In genomic region chr7:26508481-26508880, GRCh38 we compare ENCODE assay signal across 20 cellular contexts.
A peak's percentile ranks its signal among the peaks of the same experiment; 100 is the strongest.
DNase-seq lines count a peak whose midpoint lies in the region; ATAC-seq, FAIRE-seq and TF ChIP-seq lines count a peak whose summit lies in the region.
"Had no signal": no experiment of that assay in that cellular context is flagged by ENCODE, and none has a peak within 500 bp of the region (broad histone marks: within the 10 kb centered on the region; RNA-seq: fewer than 3 reads in every experiment).

No MANE protein-coding gene starts in this region.

- no peak for ATAC-seq in activated CD8-positive, alpha-beta memory T cell treated with anti-CD3 and anti-CD28 coated beads, Interleukin-2, amount 10 ng/mL, durations not matched to agents 7 days and 5 days
- no peak for ATAC-seq in HG02973 (IDR thresholded peaks at IDR 0.05; ENCODE audit: unreplicated experiment)
- ATAC-seq: A549; activated CD8-positive, alpha-beta T cell treated with anti-CD3 and anti-CD28 coated beads, Interleukin-2, amount 10 ng/mL, durations not matched to agents 7 days and 5 days; heart right ventricle had no signal

- CTCF ChIA-PET in H1 (lab: Charles Lee; ENCODE audit: partially characterized antibody): interaction anchor here (0.6 to 2.1 kb wide), 10 partner anchors 12 to 159 kb away, joined by 3 to 8 read pairs (median 4); no protein-coding TSS in a partner anchor
- CTCF ChIA-PET in activated CD8-positive, alpha-beta memory T cell treated with anti-CD3 and anti-CD28 coated beads, Interleukin-2, amount 10 ng/mL, durations not matched to agents 7 days and 5 days (lab: Charles Lee): no interaction called here

- H4K8ac ChIP-seq in H1 (ENCODE audit: extremely low read depth, insufficient read depth, low read length): no peak overlapping the region

- H2BK5ac ChIP-seq in H1 (ENCODE audit: low read depth, low read length): no peak overlapping the region

- H3K18ac ChIP-seq in H1 (ENCODE audit: extremely low read depth, low read length): no peak overlapping the region

- no peaks in the 10 kb centered on the region; a peak in 1 of 7 replicates for H3K27me3 ChIP-seq in H1 (replicated peaks in 1 of 4; ENCODE audit: control insufficient read depth in 3 of 4, extremely low read depth in 1 of 4, insufficient read depth in 3 of 4, low read length in 3 of 4)
- H3K27me3 ChIP-seq: cardiac muscle cell, stomach had no signal

- H3K23me2 ChIP-seq in H1 (ENCODE audit: low read depth, low read length): no peaks in the 10 kb centered on the region

- peak; percentile 90 for DNase-seq in COR-L47 (lab: John Stamatoyannopoulos, UW)
- peak; percentile 88 for DNase-seq in NCI-H1417 treated with DMSO at 0.1 percent for 48 hours (lab: John Stamatoyannopoulos, UW)
- peak; percentile 95 for DNase-seq in NCI-H748 (lab: John Stamatoyannopoulos, UW; ENCODE audit: unreplicated experiment)
- no peak for DNase-seq in H1 (ENCODE audit: low read depth in 1 of 2, low spot score in 2 of 2)
- DNase-seq in activated CD8-positive, alpha-beta memory T cell treated with anti-CD3 and anti-CD28 coated beads, Interleukin-2, amount 10 ng/mL, durations not matched to agents 7 days and 5 days: no peak
- no peak for DNase-seq in midbrain (lab: John Stamatoyannopoulos, UW)
- DNase-seq in NCI-H1930 (lab: John Stamatoyannopoulos, UW): no peak
- DNase-seq: activated CD8-positive, alpha-beta T cell treated with anti-CD3 and anti-CD28 coated beads, Interleukin-2, amount 10 ng/mL, durations not matched to agents 7 days and 5 days; GM23248; heart right ventricle; islet precursor cell; NCI-H226; stomach; SW 1271 had no signal

- no peak overlapping the region for H4K91ac ChIP-seq in H1 (replicated peaks; ENCODE audit: insufficient read length, low read length)

- no peak overlapping the region for H4K5ac ChIP-seq in H1 (ENCODE audit: insufficient read length, low read depth, low read length)

- H2AK5ac ChIP-seq in H1 (ENCODE audit: low read depth, low read length): no peak overlapping the region

- no peaks in the 10 kb centered on the region for H4K20me1 ChIP-seq in H1 (replicated peaks in 1 of 2; ENCODE audit: control insufficient read depth in 1 of 2, insufficient read depth in 2 of 2, low read length in 2 of 2)

- H3K79me2 ChIP-seq in H1 (ENCODE audit: control insufficient read depth in 1 of 2, insufficient read depth in 2 of 2, low read length in 2 of 2): no peaks in the 10 kb centered on the region

- H3K4ac ChIP-seq in H1 (replicated peaks; ENCODE audit: insufficient read length, low read depth, low read length): no peak overlapping the region

- no peak overlapping the region for H2BK12ac ChIP-seq in H1 (ENCODE audit: low read depth, low read length)

- no peaks in the 10 kb centered on the region for H3K9me3 ChIP-seq in H1 (ENCODE audit: insufficient read depth in 2 of 2, low read depth in 1 of 2, low read length in 1 of 2)
- H3K9me3 ChIP-seq: A549, stomach had no signal

- H3K36me3 Mint-ChIP-seq in activated CD8-positive, alpha-beta memory T cell treated with anti-CD3 and anti-CD28 coated beads, Interleukin-2, amount 10 ng/mL, durations not matched to agents 7 days and 5 days: no peaks in the 10 kb centered on the region
- H3K36me3 Mint-ChIP-seq: CD14-positive monocyte, memory B cell had no signal

- no peak overlapping the region for H2BK20ac ChIP-seq in H1 (ENCODE audit: low read length)

- no peak overlapping the region for H3K27ac ChIP-seq in H1 (ENCODE audit: low read depth, low read length)
- H3K27ac ChIP-seq: A549, cardiac muscle cell, GM23248, heart right ventricle, stomach had no signal

- no peaks in the 10 kb centered on the region for H3K9me3 Mint-ChIP-seq in activated CD8-positive, alpha-beta memory T cell treated with anti-CD3 and anti-CD28 coated beads, Interleukin-2, amount 10 ng/mL, durations not matched to agents 7 days and 5 days (ENCODE audit: low read depth)
- H3K9me3 Mint-ChIP-seq: activated T-helper 1 cell treated with anti-CD3 and anti-CD28 coated beads, Interleukin-12 subunit alpha, Interleukin-12 subunit beta, Interleukin-2, Interleukin-4 antibody, amounts not matched to agents 30 ng/mL and 10 ng/mL and 1 ng/mL, durations not matched to agents 14 hours and 24 hours and 36 hours; memory B cell had no signal

- peaks cover 35% of the 10 kb centered on the region for H3K27me3 Mint-ChIP-seq in activated CD8-positive, alpha-beta memory T cell treated with anti-CD3 and anti-CD28 coated beads, Interleukin-2, amount 10 ng/mL, durations not matched to agents 7 days and 5 days

- H2AFZ ChIP-seq in H1 (ENCODE audit: low read length): no peak overlapping the region
- H2AFZ ChIP-seq: GM23248 had no signal

- TF ChIP-seq CTCF in H1 (IDR thresholded peaks at IDR 0.05; ENCODE audit: control extremely low read depth in 1 of 3, insufficient read depth in 1 of 3, low read depth in 1 of 3, low read length in 3 of 3): no peak

- no peak for FAIRE-seq in H1 (lab: Jason Lieb, UNC)
- FAIRE-seq: A549 had no signal

- no peak overlapping the region for H3K56ac ChIP-seq in H1 (replicated peaks; ENCODE audit: insufficient read length, low read depth, low read length)

- no peak overlapping the region for H3K23ac ChIP-seq in H1 (ENCODE audit: insufficient read length)

- H2BK15ac ChIP-seq in H1 (ENCODE audit: low read length): peak overlapping the region; percentile 29; the same call in 1 of the 2 replicates

- no peak overlapping the region for H3K4me3 ChIP-seq in H1 (ENCODE audit: extremely low read depth in 1 of 4, insufficient read depth in 2 of 4, low read depth in 3 of 4, low read length in 4 of 4)
- H3K4me3 ChIP-seq: A549, cardiac muscle cell, GM23248, heart right ventricle, stomach had no signal

- H3K9ac ChIP-seq in H1 (replicated peaks in 1 of 4; ENCODE audit: extremely low read depth in 1 of 4, low read depth in 3 of 4, low read length in 3 of 4): no peak overlapping the region
- H3K9ac ChIP-seq: GM23248 had no signal

- no peak overlapping the region for H2BK120ac ChIP-seq in H1 (replicated peaks; ENCODE audit: low read depth, low read length)

- TF ChIP-seq POLR2A in H1 (IDR thresholded peaks at IDR 0.05; ENCODE audit: control extremely low read depth in 1 of 2, low read depth in 2 of 2, low read length in 2 of 2): no peak

- H3K4me1 Mint-ChIP-seq in activated CD8-positive, alpha-beta memory T cell treated with anti-CD3 and anti-CD28 coated beads, Interleukin-2, amount 10 ng/mL, durations not matched to agents 7 days and 5 days: no peaks in the 10 kb centered on the region
- H3K4me1 Mint-ChIP-seq: memory B cell had no signal

- TF ChIP-seq EP300 in H1 (IDR thresholded peaks at IDR 0.05; ENCODE audit: borderline replicate concordance in 1 of 2, low read depth in 2 of 2, low read length in 2 of 2): no peak

- H3K14ac ChIP-seq in H1 (ENCODE audit: insufficient read length): no peak overlapping the region

- no peak overlapping the region for H3K27ac Mint-ChIP-seq in activated CD8-positive, alpha-beta memory T cell treated with anti-CD3 and anti-CD28 coated beads, Interleukin-2, amount 10 ng/mL, durations not matched to agents 7 days and 5 days
- H3K27ac Mint-ChIP-seq: activated CD8-positive, alpha-beta T cell treated with anti-CD3 and anti-CD28 coated beads, Interleukin-2, amount 10 ng/mL, durations not matched to agents 7 days and 5 days; activated T-helper 1 cell treated with anti-CD3 and anti-CD28 coated beads, Interleukin-12 subunit alpha, Interleukin-12 subunit beta, Interleukin-2, Interleukin-4 antibody, amounts not matched to agents 30 ng/mL and 10 ng/mL and 1 ng/mL, durations not matched to agents 14 hours and 24 hours and 36 hours; memory B cell had no signal

- H3K4me2 ChIP-seq in H1 (ENCODE audit: insufficient read depth in 1 of 2, low read depth in 2 of 2, low read length in 2 of 2): no peak overlapping the region
- H3K4me2 ChIP-seq: A549 had no signal

- no peak overlapping the region for H3K4me3 Mint-ChIP-seq in activated CD8-positive, alpha-beta memory T cell treated with anti-CD3 and anti-CD28 coated beads, Interleukin-2, amount 10 ng/mL, durations not matched to agents 7 days and 5 days
- H3K4me3 Mint-ChIP-seq: activated CD8-positive, alpha-beta T cell treated with anti-CD3 and anti-CD28 coated beads, Interleukin-2, amount 10 ng/mL, durations not matched to agents 7 days and 5 days; activated T-helper 1 cell treated with anti-CD3 and anti-CD28 coated beads, Interleukin-12 subunit alpha, Interleukin-12 subunit beta, Interleukin-2, Interleukin-4 antibody, amounts not matched to agents 30 ng/mL and 10 ng/mL and 1 ng/mL, durations not matched to agents 14 hours and 24 hours and 36 hours; CD14-positive monocyte; memory B cell had no signal

- H3K36me3 ChIP-seq in H1 (ENCODE audit: control insufficient read depth in 2 of 4, insufficient read depth in 4 of 4, low read length in 3 of 4): no peaks in the 10 kb centered on the region
- H3K36me3 ChIP-seq: cardiac muscle cell, heart right ventricle, stomach had no signal

- no peaks in the 10 kb centered on the region for H3K79me1 ChIP-seq in H1 (ENCODE audit: low read depth, low read length)

- WGBS in H1 (ENCODE audit: extremely low coverage in 1 of 2, insufficient coverage in 1 of 2, insufficient read length in 1 of 2, insufficient replicate concordance in 2 of 2, low coverage in 1 of 2, low lambda C conversion rate in 2 of 2, missing lambda C conversion rate in 1 of 2), 2 experiments: 86% methylated on average over 8 of the region's 8 CpGs; no CpG with 5 or more reads in 1 of the 2 experiments

- POLR2A ChIA-PET in H1 (lab: Charles Lee; ENCODE audit: partially characterized antibody): no interaction called here

- peaks cover 0 to 8% (median 2%) of the 10 kb centered on the region in 4 experiments; a peak in 2 of 7 replicates for H3K4me1 ChIP-seq in H1 (replicated peaks in 1 of 4; ENCODE audit: control insufficient read depth in 3 of 4, insufficient read depth in 4 of 4, low read length in 3 of 4)
- H3K4me1 ChIP-seq: A549, heart right ventricle had no signal

- TF ChIP-seq RAD21 in H1 (IDR thresholded peaks at IDR 0.05 in 1 of 2, conservative IDR thresholded peaks at IDR 0.05 in 1 of 2; ENCODE audit: low read depth in 2 of 2, low read length in 2 of 2): no peak

TF ChIP-seq in H1, 55 proteins besides CTCF, POLR2A, EP300 and RAD21 (continues in another document):
- no peak for TF ChIP-seq FOSL1 (IDR thresholded peaks at IDR 0.05; ENCODE audit: insufficient read depth, low read depth, low read length)
- TF ChIP-seq POU5F1 (IDR thresholded peaks at IDR 0.05; ENCODE audit: low read depth, low read length): no peak
- no peak for TF ChIP-seq TAF7 (optimal IDR thresholded peaks at IDR 0.05; ENCODE audit: borderline replicate concordance, low read depth, low read length)

Comparison
In these comparisons a context has a peak if more than half of its experiments do, and no peak if none do; other contexts are left out.
1. DNase-seq: peak in COR-L47 (single experiment), NCI-H1417 treated with DMSO at 0.1 percent for 48 hours (single experiment) and NCI-H748 (single experiment); none in H1 (0 of 2), activated CD8-positive, alpha-beta memory T cell treated with anti-CD3 and anti-CD28 coated beads, Interleukin-2, amount 10 ng/mL, durations not matched to agents 7 days and 5 days (single experiment), midbrain (single experiment) and NCI-H1930 (0 of 2).